ENCODE assay signal across 8 cellular contexts in genomic region chr4:127622923-127623754, GRCh38. TPM values are rescaled to one million over a fixed set of nuclear protein-coding genes. Genes with fewer than 3 reads are reported as not detected.
A peak's percentile ranks its signal among the peaks of the same experiment; 100 is the strongest.
DNase-seq lines count a peak whose midpoint lies in the region; ATAC-seq and TF ChIP-seq lines count a peak whose summit lies in the region.

No MANE protein-coding gene starts in this region.

- peak overlapping the region; percentile 73 to 76 for H3K4me3 Mint-ChIP-seq in stimulated activated naive CD8-positive, alpha-beta T cell treated with anti-CD3 and anti-CD28 coated beads, Interleukin-15, amount 100 ng/mL, for 72 hours

- no peaks in the 10 kb centered on the region for H3K36me3 ChIP-seq in left lung

- H3K4me1 ChIP-seq in left lung = peaks cover 0 to 7% of the 10 kb centered on the region in 2 donors

- H3K9me3 Mint-ChIP-seq in stimulated activated naive CD8-positive, alpha-beta T cell treated with anti-CD3 and anti-CD28 coated beads, Interleukin-15, amount 100 ng/mL, for 72 hours = peaks cover 0 to 6% of the 10 kb centered on the region in 2 donors

- intact Hi-C loops in left lung (cut with DNase I) = no loop called here

- DNase-seq in stimulated activated CD4-positive, alpha-beta T cell treated with anti-CD3 and anti-CD28 coated beads, Interleukin-15, amount 100 ng/mL, for 24 hours = peak; percentile 19
- DNase-seq in stimulated activated CD4-positive, alpha-beta T cell treated with anti-CD3 and anti-CD28 coated beads, Interleukin-4, amount 100 ng/mL, for 1 hour = no peak
- DNase-seq in NCI-H1930 (lab: John Stamatoyannopoulos, UW) = peak; percentile 60 to 74
- peak; percentile 13 for DNase-seq in cerebellar cortex (ENCODE audit: low spot score)
- DNase-seq in left lung = peak; percentile 43 to 84
- peak; percentile 16 to 20 for DNase-seq in stimulated activated naive CD8-positive, alpha-beta T cell treated with anti-CD3 and anti-CD28 coated beads, Interleukin-15, amount 100 ng/mL, for 72 hours
- no peak for DNase-seq in activated CD4-positive, alpha-beta T cell treated with anti-CD3 and anti-CD28 coated beads for 48 hours

- H3K27ac Mint-ChIP-seq in stimulated activated naive CD8-positive, alpha-beta T cell treated with anti-CD3 and anti-CD28 coated beads, Interleukin-15, amount 100 ng/mL, for 72 hours = no peak overlapping the region

- H3K27ac ChIP-seq in left lung = peak overlapping the region in 1 of 2 donors; percentile 61

- H3K27me3 Mint-ChIP-seq in stimulated activated naive CD8-positive, alpha-beta T cell treated with anti-CD3 and anti-CD28 coated beads, Interleukin-15, amount 100 ng/mL, for 72 hours = peaks cover 60% of the 10 kb centered on the region

- ATAC-seq in left lung (peak; percentile 86), HG02884 (IDR thresholded peaks at IDR 0.05; ENCODE audit: unreplicated experiment) (no peak)
- peak; percentile 85 for ATAC-seq in stimulated activated naive CD8-positive, alpha-beta T cell treated with anti-CD3 and anti-CD28 coated beads, Interleukin-15, amount 100 ng/mL, for 72 hours

- peak overlapping the region; percentile 48 to 53 for H3K4me3 ChIP-seq in left lung

- H3K9me3 ChIP-seq in left lung = no peaks in the 10 kb centered on the region

- peaks cover 16% of the 10 kb centered on the region for H3K4me1 Mint-ChIP-seq in stimulated activated naive CD8-positive, alpha-beta T cell treated with anti-CD3 and anti-CD28 coated beads, Interleukin-15, amount 100 ng/mL, for 72 hours

- TF ChIP-seq CTCF in left lung (IDR thresholded peaks at IDR 0.05) = peak in 1 of 2 donors; percentile 20

- H3K27me3 ChIP-seq in left lung = peaks cover 5 to 54% of the 10 kb centered on the region in 2 donors

RNA-seq across cellular contexts. Expression of gene INTU, which starts 9.6 kb away (rescaled TPM):
- 10 to 100 TPM in 1 of 2 donors, 1 to 10 TPM in 1; 8.8 to 11.6 TPM for total RNA-seq in left lung

Comparison
In these comparisons a context has a peak if more than half of its experiments do, and no peak if none do; other contexts are left out.
1. DNase-seq: peak in stimulated activated CD4-positive, alpha-beta T cell treated with anti-CD3 and anti-CD28 coated beads, Interleukin-15, amount 100 ng/mL, for 24 hours (single experiment), NCI-H1930 (2 of 2), cerebellar cortex (single experiment), left lung (2 of 2) and stimulated activated naive CD8-positive, alpha-beta T cell treated with anti-CD3 and anti-CD28 coated beads, Interleukin-15, amount 100 ng/mL, for 72 hours (2 of 2); none in stimulated activated CD4-positive, alpha-beta T cell treated with anti-CD3 and anti-CD28 coated beads, Interleukin-4, amount 100 ng/mL, for 1 hour (single experiment) and activated CD4-positive, alpha-beta T cell treated with anti-CD3 and anti-CD28 coated beads for 48 hours (single experiment).